Comparison of ENCODE assay signal across 26 cellular contexts in the genomic region with DNA sequence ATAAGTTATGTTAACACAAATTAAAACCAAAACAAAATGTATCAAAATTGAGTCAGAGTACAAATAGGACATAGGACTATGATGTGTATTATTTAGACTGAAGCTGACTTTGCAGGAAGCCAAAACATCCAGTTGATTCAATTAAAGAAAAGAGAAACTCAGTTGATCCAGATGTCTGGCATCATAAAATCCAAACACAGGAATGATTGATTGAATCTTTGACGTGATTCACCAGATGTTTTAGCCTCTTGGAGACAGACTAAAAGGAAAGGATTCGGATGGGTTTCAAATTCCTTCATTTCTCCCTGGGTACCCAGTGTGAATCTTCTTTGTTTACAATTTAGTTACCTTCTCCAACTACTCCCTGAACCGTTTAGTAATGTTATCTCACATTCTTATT.
"Had no signal": no experiment of that assay in that cellular context is flagged by ENCODE, and none has a peak within 500 bp of the region (broad histone marks: within the 10 kb centered on the region; RNA-seq: fewer than 3 reads in every experiment).

No MANE protein-coding gene starts in this region.

- H3K4me1 ChIP-seq: gastroesophageal sphincter, heart right ventricle, tibial nerve, vagina had no signal

- ATAC-seq: activated CD4-positive, alpha-beta T cell treated with anti-CD3 and anti-CD28 coated beads for 36 hours; gastroesophageal sphincter; heart right ventricle; left ventricle myocardium superior; naive thymus-derived CD8-positive, alpha-beta T cell; sciatic nerve; T-cell; WTC11 had no signal

- H3K4me3 ChIP-seq: dorsolateral prefrontal cortex, gastroesophageal sphincter, heart right ventricle, tibial nerve, vagina had no signal

- FAIRE-seq: colon had no signal

- H3K27me3 Mint-ChIP-seq: activated CD4-positive, alpha-beta memory T cell treated with anti-CD3 and anti-CD28 coated beads for 36 hours; activated naive CD8-positive, alpha-beta T cell treated with anti-CD3 and anti-CD28 coated beads for 36 hours; memory B cell had no signal

- H3K36me3 Mint-ChIP-seq: activated CD4-positive, alpha-beta memory T cell treated with anti-CD3 and anti-CD28 coated beads for 36 hours; activated naive CD8-positive, alpha-beta T cell treated with anti-CD3 and anti-CD28 coated beads for 36 hours; brain; immature natural killer cell; memory B cell; T-cell; WTC11 had no signal

- DNase-seq: activated CD4-positive, alpha-beta memory T cell treated with anti-CD3 and anti-CD28 coated beads for 36 hours; activated CD4-positive, alpha-beta T cell treated with anti-CD3 and anti-CD28 coated beads for 36 hours; activated naive CD4-positive, alpha-beta T cell; activated naive CD8-positive, alpha-beta T cell treated with anti-CD3 and anti-CD28 coated beads for 36 hours; activated T-cell treated with anti-CD3 and anti-CD28 coated beads for 4 hours; central memory CD4-positive, alpha-beta T cell; dorsolateral prefrontal cortex; heart right ventricle; immature natural killer cell; kidney glomerular epithelial cell; left ventricle myocardium superior; naive thymus-derived CD8-positive, alpha-beta T cell; stimulated activated CD4-positive, alpha-beta T cell treated with anti-CD3 and anti-CD28 coated beads, Interleukin-12 subunit alpha, Interleukin-12 subunit beta, amount 100 ng/mL, for 4 hours; stimulated activated CD4-positive, alpha-beta T cell treated with anti-CD3 and anti-CD28 coated beads, Interleukin-2, amount 100 ng/mL, for 24 hours; stimulated activated naive CD4-positive, alpha-beta T cell treated with Interleukin-2 at 50 U/mL for 16 hours; T-cell had no signal

- H3K4me1 Mint-ChIP-seq: activated CD4-positive, alpha-beta T cell treated with anti-CD3 and anti-CD28 coated beads for 36 hours; activated naive CD8-positive, alpha-beta T cell treated with anti-CD3 and anti-CD28 coated beads for 36 hours; immature natural killer cell; memory B cell; naive thymus-derived CD8-positive, alpha-beta T cell; T-cell; WTC11 had no signal

- H3K36me3 ChIP-seq: gastroesophageal sphincter, heart right ventricle, tibial nerve, vagina had no signal

- H3K9me3 Mint-ChIP-seq: activated CD4-positive, alpha-beta memory T cell treated with anti-CD3 and anti-CD28 coated beads for 36 hours; activated naive CD8-positive, alpha-beta T cell treated with anti-CD3 and anti-CD28 coated beads for 36 hours; activated T-helper 1 cell treated with anti-CD3 and anti-CD28 coated beads, Interleukin-12 subunit alpha, Interleukin-12 subunit beta, Interleukin-2, Interleukin-4 antibody, amounts not matched to agents 30 ng/mL and 10 ng/mL and 1 ng/mL, durations not matched to agents 14 hours and 24 hours and 36 hours; memory B cell; T-cell had no signal

- H3K27me3 ChIP-seq: dorsolateral prefrontal cortex, gastroesophageal sphincter, heart right ventricle, tibial nerve, vagina had no signal

- H3K9me3 ChIP-seq: gastroesophageal sphincter, heart right ventricle, tibial nerve, vagina had no signal

- H3K27ac Mint-ChIP-seq: activated CD4-positive, alpha-beta memory T cell treated with anti-CD3 and anti-CD28 coated beads for 36 hours; activated CD4-positive, alpha-beta T cell treated with anti-CD3 and anti-CD28 coated beads for 36 hours; activated naive CD8-positive, alpha-beta T cell treated with anti-CD3 and anti-CD28 coated beads for 36 hours; activated T-helper 1 cell treated with anti-CD3 and anti-CD28 coated beads, Interleukin-12 subunit alpha, Interleukin-12 subunit beta, Interleukin-2, Interleukin-4 antibody, amounts not matched to agents 30 ng/mL and 10 ng/mL and 1 ng/mL, durations not matched to agents 14 hours and 24 hours and 36 hours; brain; immature natural killer cell; memory B cell; naive thymus-derived CD8-positive, alpha-beta T cell; T-cell; WTC11 had no signal

- H3K27ac ChIP-seq: dorsolateral prefrontal cortex, epithelial cell of prostate, gastroesophageal sphincter, heart right ventricle, tibial nerve, vagina had no signal

- H3K4me3 Mint-ChIP-seq: activated CD4-positive, alpha-beta memory T cell treated with anti-CD3 and anti-CD28 coated beads for 36 hours; activated CD4-positive, alpha-beta T cell treated with anti-CD3 and anti-CD28 coated beads for 36 hours; activated naive CD8-positive, alpha-beta T cell treated with anti-CD3 and anti-CD28 coated beads for 36 hours; activated T-helper 1 cell treated with anti-CD3 and anti-CD28 coated beads, Interleukin-12 subunit alpha, Interleukin-12 subunit beta, Interleukin-2, Interleukin-4 antibody, amounts not matched to agents 30 ng/mL and 10 ng/mL and 1 ng/mL, durations not matched to agents 14 hours and 24 hours and 36 hours; brain; immature natural killer cell; memory B cell; naive thymus-derived CD8-positive, alpha-beta T cell; T-cell; WTC11 had no signal
